ENCODE assay signal across 18 cellular contexts in the genomic region with DNA sequence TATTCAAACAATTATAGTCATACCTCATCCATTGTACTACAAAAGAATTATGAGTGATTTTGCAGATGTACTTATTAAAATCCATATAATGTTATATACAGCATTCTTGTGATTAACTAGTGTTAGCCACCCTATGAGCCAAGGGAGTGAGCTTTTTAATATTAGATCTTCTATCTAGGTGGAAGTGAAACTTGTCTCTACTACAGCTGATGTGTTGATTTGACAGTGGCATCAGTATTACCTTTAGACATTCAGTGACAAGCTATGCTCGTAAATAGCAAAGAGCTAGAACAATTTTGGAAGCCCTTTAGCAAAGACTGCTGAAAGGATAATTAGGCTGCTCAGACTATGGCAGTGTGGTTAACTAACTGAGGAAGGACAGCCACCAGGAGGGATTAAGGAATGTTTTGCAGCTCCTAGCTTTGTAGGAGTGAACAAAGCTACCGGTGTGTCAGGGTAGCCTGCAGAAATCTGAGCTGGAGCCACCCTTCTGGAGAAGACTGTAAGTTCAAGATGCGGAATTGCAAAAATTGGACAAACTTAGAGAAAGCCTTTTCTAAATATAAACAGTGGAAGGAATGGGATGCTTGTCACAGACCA.
"Had no signal": no experiment of that assay in that cellular context is flagged by ENCODE, and none has a peak within 500 bp of the region (broad histone marks: within the 10 kb centered on the region; RNA-seq: fewer than 3 reads in every experiment).

No MANE protein-coding gene starts in this region.

- H3K4me1 Mint-ChIP-seq: activated CD4-positive, alpha-beta T cell treated with anti-CD3 and anti-CD28 coated beads, Interleukin-2, amount 10 ng/mL, durations not matched to agents 24 days and 14 days; activated naive CD4-positive, alpha-beta T cell treated with anti-CD3 and anti-CD28 coated beads, Interleukin-2, amount 50 U/mL, for 24 hours had no signal

- DNase-seq: activated CD4-positive, alpha-beta T cell treated with anti-CD3 and anti-CD28 coated beads, Interleukin-2, amount 10 ng/mL, durations not matched to agents 24 days and 14 days; activated CD8-positive, alpha-beta memory T cell treated with anti-CD3 and anti-CD28 coated beads, Interleukin-2, amount 50 U/mL, for 4 hours; activated CD8-positive, alpha-beta T cell treated with anti-CD3 and anti-CD28 coated beads, Interleukin-2, amount 10 ng/mL, durations not matched to agents 7 days and 5 days; activated effector memory CD4-positive, alpha-beta T cell treated with anti-CD3 and anti-CD28 coated beads, Interleukin-2, amount 50 U/mL, for 16 hours; activated T-cell treated with anti-CD3 and anti-CD28 coated beads, Interleukin-2, amount 50 U/mL, for 48 hours; body of pancreas; caudate nucleus; kidney; left ventricle myocardium inferior; ovary; sigmoid colon; spleen; upper lobe of right lung had no signal

- H3K27me3 Mint-ChIP-seq: activated naive CD4-positive, alpha-beta T cell treated with anti-CD3 and anti-CD28 coated beads, Interleukin-2, amount 50 U/mL, for 24 hours had no signal

- H3K4me1 ChIP-seq: body of pancreas, sigmoid colon, spleen, upper lobe of right lung had no signal

- H3K27ac ChIP-seq: body of pancreas, hepatocyte, left ventricle myocardium inferior, ovary, sigmoid colon, spleen, thoracic aorta, upper lobe of right lung had no signal

- ATAC-seq: activated CD8-positive, alpha-beta T cell treated with anti-CD3 and anti-CD28 coated beads, Interleukin-2, amount 10 ng/mL, durations not matched to agents 7 days and 5 days; body of pancreas; esophagus mucosa; upper lobe of right lung had no signal

- H3K27me3 ChIP-seq: body of pancreas, hepatocyte, ovary, sigmoid colon, spleen, upper lobe of right lung had no signal

- H3K4me3 ChIP-seq: body of pancreas, hepatocyte, left ventricle myocardium inferior, ovary, sigmoid colon, spleen, thoracic aorta, upper lobe of right lung had no signal

- H3K79me2 ChIP-seq: hepatocyte had no signal

- H3K4me3 Mint-ChIP-seq: activated CD4-positive, alpha-beta T cell treated with anti-CD3 and anti-CD28 coated beads, Interleukin-2, amount 10 ng/mL, durations not matched to agents 24 days and 14 days; activated CD8-positive, alpha-beta T cell treated with anti-CD3 and anti-CD28 coated beads, Interleukin-2, amount 10 ng/mL, durations not matched to agents 7 days and 5 days; activated naive CD4-positive, alpha-beta T cell treated with anti-CD3 and anti-CD28 coated beads, Interleukin-2, amount 50 U/mL, for 24 hours; neural crest cell had no signal

- H2AFZ ChIP-seq: hepatocyte had no signal

- H3K36me3 ChIP-seq: left ventricle myocardium inferior, ovary, sigmoid colon, thoracic aorta, upper lobe of right lung had no signal

- H3K27ac Mint-ChIP-seq: activated CD4-positive, alpha-beta T cell treated with anti-CD3 and anti-CD28 coated beads, Interleukin-2, amount 10 ng/mL, durations not matched to agents 24 days and 14 days; activated CD8-positive, alpha-beta T cell treated with anti-CD3 and anti-CD28 coated beads, Interleukin-2, amount 10 ng/mL, durations not matched to agents 7 days and 5 days; activated naive CD4-positive, alpha-beta T cell treated with anti-CD3 and anti-CD28 coated beads, Interleukin-2, amount 50 U/mL, for 24 hours had no signal

- H3K9me3 Mint-ChIP-seq: activated CD4-positive, alpha-beta T cell treated with anti-CD3 and anti-CD28 coated beads, Interleukin-2, amount 10 ng/mL, durations not matched to agents 24 days and 14 days; activated naive CD4-positive, alpha-beta T cell treated with anti-CD3 and anti-CD28 coated beads, Interleukin-2, amount 50 U/mL, for 24 hours; neural crest cell had no signal

- H3K4me2 ChIP-seq: hepatocyte had no signal
